In the genomic region with DNA sequence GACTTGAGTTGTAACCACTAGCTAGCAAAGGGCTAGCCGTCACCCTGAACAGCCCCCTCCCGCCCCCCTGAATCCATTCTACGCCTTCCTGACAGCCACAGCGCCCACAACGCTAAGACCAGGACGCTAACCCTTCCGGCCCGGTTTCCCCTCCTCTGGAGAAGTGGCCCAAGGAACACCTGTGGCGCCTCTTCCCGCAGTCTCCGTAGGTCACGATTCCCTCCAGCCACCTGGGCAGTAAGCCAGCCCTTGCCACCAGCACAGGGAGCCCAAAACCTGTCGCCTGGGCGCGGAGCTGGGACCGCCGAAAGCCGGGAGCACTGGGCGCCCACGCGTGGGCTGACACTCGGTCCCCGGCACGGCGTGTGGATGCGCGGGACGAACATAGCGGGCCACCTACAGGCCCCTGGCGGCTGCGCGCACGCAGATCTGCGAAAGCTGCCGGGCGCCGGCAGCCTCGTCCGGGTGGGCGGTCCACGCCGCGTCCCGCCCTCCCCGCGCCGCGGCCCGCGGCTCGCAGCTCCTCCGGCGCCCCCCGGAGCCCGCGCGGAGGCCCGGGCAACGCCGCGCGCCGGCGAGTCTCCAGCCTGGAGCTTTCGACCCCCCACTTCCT, we compare ENCODE assay signal across 1 cellular context.
TF ChIP-seq lines count a peak whose summit lies in the region.

No MANE protein-coding gene starts in this region.

TF ChIP-seq in K562, 482 proteins besides CTCF, POLR2A, EP300 and RAD21 (continued from another document and continues in another):
- TF ChIP-seq, protein P1, sequence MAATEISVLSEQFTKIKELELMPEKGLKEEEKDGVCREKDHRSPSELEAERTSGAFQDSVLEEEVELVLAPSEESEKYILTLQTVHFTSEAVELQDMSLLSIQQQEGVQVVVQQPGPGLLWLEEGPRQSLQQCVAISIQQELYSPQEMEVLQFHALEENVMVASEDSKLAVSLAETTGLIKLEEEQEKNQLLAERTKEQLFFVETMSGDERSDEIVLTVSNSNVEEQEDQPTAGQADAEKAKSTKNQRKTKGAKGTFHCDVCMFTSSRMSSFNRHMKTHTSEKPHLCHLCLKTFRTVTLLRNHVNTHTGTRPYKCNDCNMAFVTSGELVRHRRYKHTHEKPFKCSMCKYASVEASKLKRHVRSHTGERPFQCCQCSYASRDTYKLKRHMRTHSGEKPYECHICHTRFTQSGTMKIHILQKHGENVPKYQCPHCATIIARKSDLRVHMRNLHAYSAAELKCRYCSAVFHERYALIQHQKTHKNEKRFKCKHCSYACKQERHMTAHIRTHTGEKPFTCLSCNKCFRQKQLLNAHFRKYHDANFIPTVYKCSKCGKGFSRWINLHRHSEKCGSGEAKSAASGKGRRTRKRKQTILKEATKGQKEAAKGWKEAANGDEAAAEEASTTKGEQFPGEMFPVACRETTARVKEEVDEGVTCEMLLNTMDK (IDR thresholded peaks at IDR 0.05; ENCODE audit: borderline replicate concordance, insufficient read depth, low read depth, low read length, poor library complexity, severe bottlenecking): peak; percentile 51
- TF ChIP-seq JUND (IDR thresholded peaks at IDR 0.05; ENCODE audit: borderline replicate concordance, low read depth, low read length) (no peak), JUND (tag; IDR thresholded peaks at IDR 0.05; ENCODE audit: borderline replicate concordance, low read depth, low read length) (no peak), TAF9B (IDR thresholded peaks at IDR 0.05; ENCODE audit: partially characterized antibody) (no peak), ZNF263 (CRISPR knock-in tag; IDR thresholded peaks at IDR 0.05; ENCODE audit: borderline replicate concordance) (no peak), SAP30 (IDR thresholded peaks at IDR 0.05; ENCODE audit: borderline replicate concordance, insufficient read depth, low read depth, low read length, poor library complexity, severe bottlenecking) (peak; percentile 78), SMARCA4 (IDR thresholded peaks at IDR 0.05) (no peak), HOXB6 (CRISPR knock-in tag; IDR thresholded peaks at IDR 0.05; ENCODE audit: borderline replicate concordance) (no peak), CBFA2T2 (conservative IDR thresholded peaks at IDR 0.05) (no peak), HNRNPK (IDR thresholded peaks at IDR 0.05; ENCODE audit: low read depth, low read length, poor library complexity, severe bottlenecking) (no peak), FOXM1 (IDR thresholded peaks at IDR 0.05; ENCODE audit: low read depth) (no peak), FOXM1 (CRISPR knock-in tag; IDR thresholded peaks at IDR 0.05; ENCODE audit: low read depth) (no peak), TOE1 (IDR thresholded peaks at IDR 0.05; ENCODE audit: borderline replicate concordance) (no peak), TOE1 (CRISPR knock-in tag; IDR thresholded peaks at IDR 0.05; ENCODE audit: borderline replicate concordance, low read depth) (peak; percentile 63; the same call in 1 of the 2 replicates), DMBX1 (CRISPR knock-in tag; IDR thresholded peaks at IDR 0.05; ENCODE audit: borderline replicate concordance) (no peak), ZNF212 (CRISPR knock-in tag; IDR thresholded peaks at IDR 0.05) (no peak), HEY1 (CRISPR knock-in tag; IDR thresholded peaks at IDR 0.05; ENCODE audit: borderline replicate concordance) (no peak), ARID2 (IDR thresholded peaks at IDR 0.05) (no peak), BMI1 (IDR thresholded peaks at IDR 0.05; ENCODE audit: low read length) (no peak), NEUROD1 (IDR thresholded peaks at IDR 0.05; ENCODE audit: borderline replicate concordance, low read depth, low read length, partially characterized antibody) (no peak), CREM (IDR thresholded peaks at IDR 0.05; ENCODE audit: low read depth) (peak; percentile 51), NCOA4 (IDR thresholded peaks at IDR 0.05; ENCODE audit: partially characterized antibody) (no peak), ZNF766 (CRISPR knock-in tag; conservative IDR thresholded peaks at IDR 0.05) (no peak), NR2C1 (IDR thresholded peaks at IDR 0.05) (no peak), NR2C1 (tag; IDR thresholded peaks at IDR 0.05) (no peak), SIN3A (IDR thresholded peaks at IDR 0.05; ENCODE audit: borderline replicate concordance in 2 of 2, control insufficient read depth in 1 of 2, low read depth in 2 of 2, low read length in 2 of 2) (peak in 1 of 2 experiments; percentile 23; a peak in 1 of 4 replicates), MED1 (CRISPR knock-in tag; IDR thresholded peaks at IDR 0.05; ENCODE audit: borderline replicate concordance) (no peak), KLF1 (tag; IDR thresholded peaks at IDR 0.05) (no peak), SRSF1 (IDR thresholded peaks at IDR 0.05; ENCODE audit: low read depth, low read length) (no peak), NFIC (IDR thresholded peaks at IDR 0.05) (peak; percentile 44), PCBP1 (IDR thresholded peaks at IDR 0.05; ENCODE audit: low read depth, low read length, poor library complexity, severe bottlenecking) (no peak), TCFL5 (CRISPR knock-in tag; conservative IDR thresholded peaks at IDR 0.05) (no peak), MCM2 (IDR thresholded peaks at IDR 0.05; ENCODE audit: low read depth) (no peak), HLTF (IDR thresholded peaks at IDR 0.05) (no peak), CBX8 (IDR thresholded peaks at IDR 0.05; ENCODE audit: borderline replicate concordance, extremely low read depth, low read depth, low read length, poor library complexity, severe bottlenecking) (no peak), FUS (optimal IDR thresholded peaks at IDR 0.05; ENCODE audit: low read depth, low read length) (no peak), PTBP1 (IDR thresholded peaks at IDR 0.05; ENCODE audit: low read depth, low read length) (no peak)
- TF ChIP-seq, protein P2, sequence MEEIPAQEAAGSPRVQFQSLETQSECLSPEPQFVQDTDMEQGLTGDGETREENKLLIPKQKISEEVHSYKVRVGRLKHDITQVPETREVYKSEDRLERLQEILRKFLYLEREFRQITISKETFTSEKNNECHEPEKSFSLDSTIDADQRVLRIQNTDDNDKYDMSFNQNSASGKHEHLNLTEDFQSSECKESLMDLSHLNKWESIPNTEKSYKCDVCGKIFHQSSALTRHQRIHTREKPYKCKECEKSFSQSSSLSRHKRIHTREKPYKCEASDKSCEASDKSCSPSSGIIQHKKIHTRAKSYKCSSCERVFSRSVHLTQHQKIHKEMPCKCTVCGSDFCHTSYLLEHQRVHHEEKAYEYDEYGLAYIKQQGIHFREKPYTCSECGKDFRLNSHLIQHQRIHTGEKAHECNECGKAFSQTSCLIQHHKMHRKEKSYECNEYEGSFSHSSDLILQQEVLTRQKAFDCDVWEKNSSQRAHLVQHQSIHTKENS (CRISPR knock-in tag; IDR thresholded peaks at IDR 0.05): no peak
- TF ChIP-seq, protein P3, sequence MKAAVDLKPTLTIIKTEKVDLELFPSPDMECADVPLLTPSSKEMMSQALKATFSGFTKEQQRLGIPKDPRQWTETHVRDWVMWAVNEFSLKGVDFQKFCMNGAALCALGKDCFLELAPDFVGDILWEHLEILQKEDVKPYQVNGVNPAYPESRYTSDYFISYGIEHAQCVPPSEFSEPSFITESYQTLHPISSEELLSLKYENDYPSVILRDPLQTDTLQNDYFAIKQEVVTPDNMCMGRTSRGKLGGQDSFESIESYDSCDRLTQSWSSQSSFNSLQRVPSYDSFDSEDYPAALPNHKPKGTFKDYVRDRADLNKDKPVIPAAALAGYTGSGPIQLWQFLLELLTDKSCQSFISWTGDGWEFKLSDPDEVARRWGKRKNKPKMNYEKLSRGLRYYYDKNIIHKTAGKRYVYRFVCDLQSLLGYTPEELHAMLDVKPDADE (conservative IDR thresholded peaks at IDR 0.05; ENCODE audit: control insufficient read depth, low read depth, low read length): no peak
- TF ChIP-seq, protein P4, sequence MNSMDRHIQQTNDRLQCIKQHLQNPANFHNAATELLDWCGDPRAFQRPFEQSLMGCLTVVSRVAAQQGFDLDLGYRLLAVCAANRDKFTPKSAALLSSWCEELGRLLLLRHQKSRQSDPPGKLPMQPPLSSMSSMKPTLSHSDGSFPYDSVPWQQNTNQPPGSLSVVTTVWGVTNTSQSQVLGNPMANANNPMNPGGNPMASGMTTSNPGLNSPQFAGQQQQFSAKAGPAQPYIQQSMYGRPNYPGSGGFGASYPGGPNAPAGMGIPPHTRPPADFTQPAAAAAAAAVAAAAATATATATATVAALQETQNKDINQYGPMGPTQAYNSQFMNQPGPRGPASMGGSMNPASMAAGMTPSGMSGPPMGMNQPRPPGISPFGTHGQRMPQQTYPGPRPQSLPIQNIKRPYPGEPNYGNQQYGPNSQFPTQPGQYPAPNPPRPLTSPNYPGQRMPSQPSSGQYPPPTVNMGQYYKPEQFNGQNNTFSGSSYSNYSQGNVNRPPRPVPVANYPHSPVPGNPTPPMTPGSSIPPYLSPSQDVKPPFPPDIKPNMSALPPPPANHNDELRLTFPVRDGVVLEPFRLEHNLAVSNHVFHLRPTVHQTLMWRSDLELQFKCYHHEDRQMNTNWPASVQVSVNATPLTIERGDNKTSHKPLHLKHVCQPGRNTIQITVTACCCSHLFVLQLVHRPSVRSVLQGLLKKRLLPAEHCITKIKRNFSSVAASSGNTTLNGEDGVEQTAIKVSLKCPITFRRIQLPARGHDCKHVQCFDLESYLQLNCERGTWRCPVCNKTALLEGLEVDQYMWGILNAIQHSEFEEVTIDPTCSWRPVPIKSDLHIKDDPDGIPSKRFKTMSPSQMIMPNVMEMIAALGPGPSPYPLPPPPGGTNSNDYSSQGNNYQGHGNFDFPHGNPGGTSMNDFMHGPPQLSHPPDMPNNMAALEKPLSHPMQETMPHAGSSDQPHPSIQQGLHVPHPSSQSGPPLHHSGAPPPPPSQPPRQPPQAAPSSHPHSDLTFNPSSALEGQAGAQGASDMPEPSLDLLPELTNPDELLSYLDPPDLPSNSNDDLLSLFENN (IDR thresholded peaks at IDR 0.05; ENCODE audit: low read depth in 2 of 2, low read length in 2 of 2): no peak
- TF ChIP-seq, protein P5, sequence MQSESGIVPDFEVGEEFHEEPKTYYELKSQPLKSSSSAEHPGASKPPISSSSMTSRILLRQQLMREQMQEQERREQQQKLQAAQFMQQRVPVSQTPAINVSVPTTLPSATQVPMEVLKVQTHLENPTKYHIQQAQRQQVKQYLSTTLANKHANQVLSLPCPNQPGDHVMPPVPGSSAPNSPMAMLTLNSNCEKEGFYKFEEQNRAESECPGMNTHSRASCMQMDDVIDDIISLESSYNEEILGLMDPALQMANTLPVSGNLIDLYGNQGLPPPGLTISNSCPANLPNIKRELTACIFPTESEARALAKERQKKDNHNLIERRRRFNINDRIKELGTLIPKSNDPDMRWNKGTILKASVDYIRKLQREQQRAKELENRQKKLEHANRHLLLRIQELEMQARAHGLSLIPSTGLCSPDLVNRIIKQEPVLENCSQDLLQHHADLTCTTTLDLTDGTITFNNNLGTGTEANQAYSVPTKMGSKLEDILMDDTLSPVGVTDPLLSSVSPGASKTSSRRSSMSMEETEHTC (IDR thresholded peaks at IDR 0.05): no peak
- TF ChIP-seq, protein P6, sequence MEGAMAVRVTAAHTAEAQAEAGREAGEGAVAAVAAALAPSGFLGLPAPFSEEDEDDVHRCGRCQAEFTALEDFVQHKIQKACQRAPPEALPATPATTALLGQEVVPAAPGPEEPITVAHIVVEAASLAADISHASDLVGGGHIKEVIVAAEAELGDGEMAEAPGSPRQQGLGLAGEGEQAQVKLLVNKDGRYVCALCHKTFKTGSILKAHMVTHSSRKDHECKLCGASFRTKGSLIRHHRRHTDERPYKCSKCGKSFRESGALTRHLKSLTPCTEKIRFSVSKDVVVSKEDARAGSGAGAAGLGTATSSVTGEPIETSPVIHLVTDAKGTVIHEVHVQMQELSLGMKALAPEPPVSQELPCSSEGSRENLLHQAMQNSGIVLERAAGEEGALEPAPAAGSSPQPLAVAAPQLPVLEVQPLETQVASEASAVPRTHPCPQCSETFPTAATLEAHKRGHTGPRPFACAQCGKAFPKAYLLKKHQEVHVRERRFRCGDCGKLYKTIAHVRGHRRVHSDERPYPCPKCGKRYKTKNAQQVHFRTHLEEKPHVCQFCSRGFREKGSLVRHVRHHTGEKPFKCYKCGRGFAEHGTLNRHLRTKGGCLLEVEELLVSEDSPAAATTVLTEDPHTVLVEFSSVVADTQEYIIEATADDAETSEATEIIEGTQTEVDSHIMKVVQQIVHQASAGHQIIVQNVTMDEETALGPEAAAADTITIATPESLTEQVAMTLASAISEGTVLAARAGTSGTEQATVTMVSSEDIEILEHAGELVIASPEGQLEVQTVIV (CRISPR knock-in tag; IDR thresholded peaks at IDR 0.05; ENCODE audit: borderline replicate concordance): no peak
- TF ChIP-seq, protein P7, sequence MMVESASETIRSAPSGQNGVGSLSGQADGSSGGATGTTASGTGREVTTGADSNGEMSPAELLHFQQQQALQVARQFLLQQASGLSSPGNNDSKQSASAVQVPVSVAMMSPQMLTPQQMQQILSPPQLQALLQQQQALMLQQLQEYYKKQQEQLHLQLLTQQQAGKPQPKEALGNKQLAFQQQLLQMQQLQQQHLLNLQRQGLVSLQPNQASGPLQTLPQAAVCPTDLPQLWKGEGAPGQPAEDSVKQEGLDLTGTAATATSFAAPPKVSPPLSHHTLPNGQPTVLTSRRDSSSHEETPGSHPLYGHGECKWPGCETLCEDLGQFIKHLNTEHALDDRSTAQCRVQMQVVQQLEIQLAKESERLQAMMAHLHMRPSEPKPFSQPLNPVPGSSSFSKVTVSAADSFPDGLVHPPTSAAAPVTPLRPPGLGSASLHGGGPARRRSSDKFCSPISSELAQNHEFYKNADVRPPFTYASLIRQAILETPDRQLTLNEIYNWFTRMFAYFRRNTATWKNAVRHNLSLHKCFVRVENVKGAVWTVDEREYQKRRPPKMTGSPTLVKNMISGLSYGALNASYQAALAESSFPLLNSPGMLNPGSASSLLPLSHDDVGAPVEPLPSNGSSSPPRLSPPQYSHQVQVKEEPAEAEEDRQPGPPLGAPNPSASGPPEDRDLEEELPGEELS (CRISPR knock-in tag; IDR thresholded peaks at IDR 0.05; ENCODE audit: borderline replicate concordance): 0 out of 2 replicates have a peak, but pooled peaks have one; percentile 21
- TF ChIP-seq, protein P8, sequence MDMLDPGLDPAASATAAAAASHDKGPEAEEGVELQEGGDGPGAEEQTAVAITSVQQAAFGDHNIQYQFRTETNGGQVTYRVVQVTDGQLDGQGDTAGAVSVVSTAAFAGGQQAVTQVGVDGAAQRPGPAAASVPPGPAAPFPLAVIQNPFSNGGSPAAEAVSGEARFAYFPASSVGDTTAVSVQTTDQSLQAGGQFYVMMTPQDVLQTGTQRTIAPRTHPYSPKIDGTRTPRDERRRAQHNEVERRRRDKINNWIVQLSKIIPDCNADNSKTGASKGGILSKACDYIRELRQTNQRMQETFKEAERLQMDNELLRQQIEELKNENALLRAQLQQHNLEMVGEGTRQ (CRISPR knock-in tag; IDR thresholded peaks at IDR 0.05): no peak
- TF ChIP-seq, protein P9, sequence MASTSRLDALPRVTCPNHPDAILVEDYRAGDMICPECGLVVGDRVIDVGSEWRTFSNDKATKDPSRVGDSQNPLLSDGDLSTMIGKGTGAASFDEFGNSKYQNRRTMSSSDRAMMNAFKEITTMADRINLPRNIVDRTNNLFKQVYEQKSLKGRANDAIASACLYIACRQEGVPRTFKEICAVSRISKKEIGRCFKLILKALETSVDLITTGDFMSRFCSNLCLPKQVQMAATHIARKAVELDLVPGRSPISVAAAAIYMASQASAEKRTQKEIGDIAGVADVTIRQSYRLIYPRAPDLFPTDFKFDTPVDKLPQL (IDR thresholded peaks at IDR 0.05; ENCODE audit: extremely low read depth, insufficient read length): no peak
